7 cellular contexts compared by ENCODE assay signal in genomic region chr14:63524537-63525155, GRCh38. TPM values are rescaled to one million over a fixed set of nuclear protein-coding genes. Genes with fewer than 3 reads are reported as not detected.
DNase-seq lines count a peak whose midpoint lies in the region; ATAC-seq and TF ChIP-seq lines count a peak whose summit lies in the region.

No MANE protein-coding gene starts in this region.

- peak overlapping the region; percentile 73 for H3K27ac Mint-ChIP-seq in activated B cell treated with CpG ODN at 0.5 μM for 24 hours
- no peak overlapping the region for H3K27ac Mint-ChIP-seq in neural progenitor cell

- no peak overlapping the region for H2BK5ac ChIP-seq in trophoblast cell (ENCODE audit: low read depth, low read length, poor library complexity)

- no peak overlapping the region for H4K12ac ChIP-seq in trophoblast cell (ENCODE audit: low read depth, low read length)

- H3K4me3 Mint-ChIP-seq in activated B cell treated with CpG ODN at 0.5 μM for 24 hours (peak overlapping the region; percentile 16), neural progenitor cell (no peak overlapping the region)

- H4K8ac ChIP-seq in trophoblast cell (ENCODE audit: low read depth, low read length): no peak overlapping the region

- no peak for DNase-seq in activated B cell treated with CpG ODN at 0.5 μM for 24 hours
- no peak for DNase-seq in trophoblast cell
- no peak for DNase-seq in NCI-H1105 treated with DMSO at 0.1 percent for 48 hours (lab: John Stamatoyannopoulos, UW)
- DNase-seq in COR-L47 (lab: John Stamatoyannopoulos, UW): no peak
- no peak for DNase-seq in neural progenitor cell (ENCODE audit: low spot score)

- H3K4me2 ChIP-seq in trophoblast cell (ENCODE audit: low read length): no peak overlapping the region
- H3K4me2 ChIP-seq in neural progenitor cell: no peak overlapping the region

- no peak overlapping the region for H3K14ac ChIP-seq in trophoblast cell (ENCODE audit: low read length)

- H3K36me3 ChIP-seq in trophoblast cell (ENCODE audit: control insufficient read depth in 1 of 2, insufficient read depth in 2 of 2, low read length in 2 of 2) (peaks cover 3 to 11% of the 10 kb centered on the region in 2 experiments), neural progenitor cell (no peaks in the 10 kb centered on the region)

- H3K4me1 ChIP-seq in trophoblast cell (ENCODE audit: control insufficient read depth in 1 of 2, insufficient read depth in 2 of 2, low read length in 2 of 2) (no peaks in the 10 kb centered on the region), neural progenitor cell (no peaks in the 10 kb centered on the region)

- no peaks in the 10 kb centered on the region for H3K27me3 Mint-ChIP-seq in activated B cell treated with CpG ODN at 0.5 μM for 24 hours
- no peaks in the 10 kb centered on the region for H3K27me3 Mint-ChIP-seq in neural progenitor cell (ENCODE audit: insufficient read depth, low read depth)

- H3K9me3 ChIP-seq in trophoblast cell (ENCODE audit: insufficient read depth, low read depth, low read length) (peaks cover 2% of the 10 kb centered on the region), neural progenitor cell (ENCODE audit: low read depth) (no peaks in the 10 kb centered on the region)

- H3K27me3 ChIP-seq in trophoblast cell (ENCODE audit: insufficient read depth, low read length) (no peaks in the 10 kb centered on the region), neural progenitor cell (no peaks in the 10 kb centered on the region)

- H2AK5ac ChIP-seq in trophoblast cell (ENCODE audit: low read length): no peak overlapping the region

- H3K4ac ChIP-seq in trophoblast cell (ENCODE audit: low read depth, low read length): peak overlapping the region; percentile 43

- H3K36me3 Mint-ChIP-seq in activated B cell treated with CpG ODN at 0.5 μM for 24 hours (ENCODE audit: low read depth) (peaks cover 36% of the 10 kb centered on the region), neural progenitor cell (peaks cover 43% of the 10 kb centered on the region)

- H4K91ac ChIP-seq in trophoblast cell (ENCODE audit: low read depth, low read length): no peak overlapping the region

- no peak overlapping the region for H2BK120ac ChIP-seq in trophoblast cell (ENCODE audit: insufficient read depth, low read length, poor library complexity)

- H3K4me1 Mint-ChIP-seq in activated B cell treated with CpG ODN at 0.5 μM for 24 hours (peaks cover 20% of the 10 kb centered on the region), neural progenitor cell (peaks cover 2% of the 10 kb centered on the region)

- no peaks in the 10 kb centered on the region for H3K79me1 ChIP-seq in trophoblast cell (ENCODE audit: low read length)

- no CpG with 5 or more reads among the region's 12 CpGs for WGBS in trophoblast cell (ENCODE audit: extremely low coverage, insufficient coverage, insufficient read length)

- no peak overlapping the region for H3K23ac ChIP-seq in trophoblast cell (ENCODE audit: low read length)

- H3K9me3 Mint-ChIP-seq in activated B cell treated with CpG ODN at 0.5 μM for 24 hours: no peaks in the 10 kb centered on the region
- peaks cover 22% of the 10 kb centered on the region for H3K9me3 Mint-ChIP-seq in neural progenitor cell

- H3K27ac ChIP-seq in trophoblast cell (ENCODE audit: low read depth, low read length) (no peak overlapping the region), neural progenitor cell (no peak overlapping the region)

- no peaks in the 10 kb centered on the region for H3F3A ChIP-seq in neural progenitor cell (ENCODE audit: low read depth)

- peak; percentile 97 for ATAC-seq in GM19023 (IDR thresholded peaks at IDR 0.05; ENCODE audit: unreplicated experiment)
- ATAC-seq in HG02571 (IDR thresholded peaks at IDR 0.05; ENCODE audit: unreplicated experiment): peak; percentile 85
- peak; percentile 94 for ATAC-seq in activated B cell treated with CpG ODN at 0.5 μM for 24 hours (ENCODE audit: low read depth)

- no peak overlapping the region for H2BK12ac ChIP-seq in trophoblast cell (ENCODE audit: low read length)

- H2AFZ ChIP-seq in trophoblast cell (ENCODE audit: insufficient read depth, low read length, poor library complexity) (no peak overlapping the region), neural progenitor cell (replicated peaks) (no peak overlapping the region)

- H3K4me3 ChIP-seq in trophoblast cell (ENCODE audit: low read depth, low read length) (no peak overlapping the region), neural progenitor cell (no peak overlapping the region)

- peaks cover 28% of the 10 kb centered on the region for H4K20me1 ChIP-seq in neural progenitor cell (ENCODE audit: low read depth)

- intact Hi-C loops in activated B cell treated with CpG ODN at 0.5 μM for 24 hours (cut with micrococcal nuclease): no loop called here

- no peak overlapping the region for H3K18ac ChIP-seq in trophoblast cell (ENCODE audit: low read length)

- no peak for TF ChIP-seq CTCF in activated B cell treated with CpG ODN at 0.5 μM for 24 hours (IDR thresholded peaks at IDR 0.05)
- TF ChIP-seq CTCF in neural progenitor cell (IDR thresholded peaks at IDR 0.05): no peak

- POLR2A ChIA-PET in activated B cell treated with CpG ODN at 0.5 μM for 24 hours (lab: Charles Lee): interaction anchor here (0.6 to 1.7 kb wide), 2 partner anchors 18 to 246 kb away, joined by 10 to 11 read pairs; partner anchors contain the start of gene PPP2R5E

- CTCF ChIA-PET in activated B cell treated with CpG ODN at 0.5 μM for 24 hours (lab: Charles Lee): no interaction called here

- H3K9ac ChIP-seq in trophoblast cell (ENCODE audit: low read length): no peak overlapping the region
- H3K9ac ChIP-seq in neural progenitor cell: no peak overlapping the region

- H3K79me2 ChIP-seq in trophoblast cell (ENCODE audit: control insufficient read depth, insufficient read depth, low read length, poor library complexity) (peaks cover 7% of the 10 kb centered on the region), neural progenitor cell (ENCODE audit: low read depth) (peaks cover 82% of the 10 kb centered on the region)

RNA-seq across cellular contexts. Expression of gene PPP2R5E, which starts 18.5 kb away (rescaled TPM):
- total RNA-seq in activated B cell treated with CpG ODN at 0.5 μM for 24 hours (40.0 and 44.8 TPM in 2 replicates), neural progenitor cell (ENCODE audit: low replicate concordance) (42.6 and 72.0 TPM in 2 replicates)
- polyA plus RNA-seq in trophoblast cell (2013): 42.1 TPM in 2 replicates
